Comparison of ENCODE assay signal across 10 cellular contexts in the genomic region with DNA sequence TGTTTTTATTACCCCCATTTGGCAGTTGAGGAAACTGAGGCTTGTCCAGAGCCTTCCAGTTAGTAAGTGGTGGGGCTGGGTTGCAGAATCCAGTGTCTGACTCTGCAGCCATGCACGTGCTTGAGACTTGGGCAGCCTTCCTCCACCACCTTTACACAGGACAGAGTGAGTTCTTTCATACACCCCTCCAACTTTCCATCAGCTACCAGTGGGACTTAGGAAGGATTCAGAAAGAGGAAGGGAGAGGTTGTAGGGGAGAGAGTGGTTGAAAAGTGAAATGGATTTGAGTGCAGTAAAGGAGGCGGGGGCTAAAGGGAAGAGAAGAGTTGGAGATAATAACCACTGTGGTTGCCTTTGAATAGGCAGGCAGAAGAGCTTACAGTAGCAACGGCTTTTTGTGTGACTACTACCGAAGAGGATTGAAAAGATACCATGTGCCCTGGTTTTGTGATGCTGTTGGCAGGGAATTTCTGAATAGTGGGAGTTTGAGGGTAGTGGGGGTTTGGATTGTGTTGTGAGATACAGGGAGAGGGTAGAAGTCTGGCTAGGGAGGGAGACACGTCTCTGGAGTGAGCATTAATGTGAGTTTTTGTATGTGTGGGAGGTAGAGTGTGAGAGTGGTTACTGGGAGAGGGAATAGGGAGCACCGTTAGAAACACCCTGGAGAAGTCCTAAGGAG. TPM values are rescaled to one million over a fixed set of nuclear protein-coding genes. Genes with fewer than 3 reads are reported as not detected.
DNase-seq lines count a peak whose midpoint lies in the region; ATAC-seq, FAIRE-seq and TF ChIP-seq lines count a peak whose summit lies in the region.
"Had no signal": no experiment of that assay in that cellular context is flagged by ENCODE, and none has a peak within 500 bp of the region (broad histone marks: within the 10 kb centered on the region; RNA-seq: fewer than 3 reads in every experiment).

No MANE protein-coding gene starts in this region.

- no peaks in the 10 kb centered on the region for H3K36me3 ChIP-seq in adipocyte (ENCODE audit: control insufficient read depth, insufficient read depth, low read length, severe bottlenecking)

- peak overlapping the region; percentile 96 for H3K9ac ChIP-seq in adipocyte (ENCODE audit: low read length)

- H3K9me3 Mint-ChIP-seq in activated T-helper 17 cell treated with anti-CD3 and anti-CD28 coated beads, Interleukin-2, amount 50 U/mL, for 72 hours = no peaks in the 10 kb centered on the region
- H3K9me3 Mint-ChIP-seq: activated naive CD8-positive, alpha-beta T cell treated with anti-CD3 and anti-CD28 coated beads, Interleukin-2, amount 10 ng/mL, durations not matched to agents 7 days and 5 days had no signal

- no peak for ATAC-seq in HG03469 (IDR thresholded peaks at IDR 0.05; ENCODE audit: unreplicated experiment)
- no peak for ATAC-seq in activated T-helper 17 cell treated with anti-CD3 and anti-CD28 coated beads, Interleukin-2, amount 50 U/mL, for 72 hours (replicated peaks)

- no peak for DNase-seq in AG09309 (ENCODE audit: low read depth)
- peak in 1 of 2 experiments; percentile 35 for DNase-seq in HL-60 (ENCODE audit: low read depth in 1 of 2, low spot score in 1 of 2)
- DNase-seq in adipocyte (ENCODE audit: low read depth) = no peak
- peak; percentile 37 for DNase-seq in medulla oblongata (ENCODE audit: extremely low spot score)
- no peak for DNase-seq in frontal cortex (ENCODE audit: low spot score in 2 of 2)
- no peak for DNase-seq in NCI-H2029 treated with DMSO at 0.1 percent for 48 hours (lab: John Stamatoyannopoulos, UW)
- DNase-seq: activated naive CD8-positive, alpha-beta T cell treated with anti-CD3 and anti-CD28 coated beads, Interleukin-2, amount 10 ng/mL, durations not matched to agents 7 days and 5 days; NCI-H1930 had no signal

- FAIRE-seq in frontal cortex (lab: Jason Lieb, UNC) = no peak

- H3K27ac Mint-ChIP-seq in activated T-helper 17 cell treated with anti-CD3 and anti-CD28 coated beads, Interleukin-2, amount 50 U/mL, for 72 hours = no peak overlapping the region
- H3K27ac Mint-ChIP-seq: activated naive CD8-positive, alpha-beta T cell treated with anti-CD3 and anti-CD28 coated beads, Interleukin-2, amount 10 ng/mL, durations not matched to agents 7 days and 5 days had no signal

- no peaks in the 10 kb centered on the region for H3K4me1 Mint-ChIP-seq in activated T-helper 17 cell treated with anti-CD3 and anti-CD28 coated beads, Interleukin-2, amount 50 U/mL, for 72 hours

- no peaks in the 10 kb centered on the region for H3K27me3 Mint-ChIP-seq in activated T-helper 17 cell treated with anti-CD3 and anti-CD28 coated beads, Interleukin-2, amount 50 U/mL, for 72 hours

- H3K36me3 Mint-ChIP-seq in activated T-helper 17 cell treated with anti-CD3 and anti-CD28 coated beads, Interleukin-2, amount 50 U/mL, for 72 hours (ENCODE audit: low read depth) = no peaks in the 10 kb centered on the region

- H3K27ac ChIP-seq in HL-60 (replicated peaks) = peak overlapping the region; percentile 83

- no peaks in the 10 kb centered on the region for H3K27me3 ChIP-seq in HL-60 (ENCODE audit: insufficient read depth, poor library complexity, severe bottlenecking)
- H3K27me3 ChIP-seq in adipocyte (replicated peaks; ENCODE audit: control insufficient read depth, insufficient read depth, low read length) = no peaks in the 10 kb centered on the region

- H3K4me1 ChIP-seq in adipocyte (ENCODE audit: control insufficient read depth, insufficient read depth, low read length) = peaks cover 51% of the 10 kb centered on the region

- no peak for TF ChIP-seq CTCF in AG09309 (IDR thresholded peaks at IDR 0.05; ENCODE audit: control insufficient read depth, insufficient read depth, low read depth, low read length, missing control alignments)
- no peak for TF ChIP-seq CTCF in HL-60 (IDR thresholded peaks at IDR 0.05; ENCODE audit: insufficient read depth, low read length)

- H3K4me3 ChIP-seq in AG09309 (ENCODE audit: control insufficient read depth, low read depth, low read length) (peak overlapping the region; percentile 94), HL-60 (replicated peaks; ENCODE audit: insufficient read depth, low read length) (peak overlapping the region; percentile 88), adipocyte (ENCODE audit: low read length) (peak overlapping the region; percentile 98)

- no peaks in the 10 kb centered on the region for H3K9me3 ChIP-seq in adipocyte (ENCODE audit: control insufficient read depth, low read length)

- no peak overlapping the region for H3K4me3 Mint-ChIP-seq in activated T-helper 17 cell treated with anti-CD3 and anti-CD28 coated beads, Interleukin-2, amount 50 U/mL, for 72 hours
- H3K4me3 Mint-ChIP-seq: activated naive CD8-positive, alpha-beta T cell treated with anti-CD3 and anti-CD28 coated beads, Interleukin-2, amount 10 ng/mL, durations not matched to agents 7 days and 5 days had no signal

RNA-seq across cellular contexts. Expression of gene UVRAG, which starts 1.7 kb away (rescaled TPM):
- total RNA-seq in frontal cortex = 35.9 TPM
- total RNA-seq in activated T-helper 17 cell treated with anti-CD3 and anti-CD28 coated beads, Interleukin-2, amount 50 U/mL, for 72 hours = 10 to 100 TPM; 14.1 to 20.1 TPM

RNA-seq across cellular contexts. Expression of gene DGAT2, which starts 48.1 kb away (rescaled TPM):
- total RNA-seq in frontal cortex = 4.1 TPM
- total RNA-seq in activated T-helper 17 cell treated with anti-CD3 and anti-CD28 coated beads, Interleukin-2, amount 50 U/mL, for 72 hours = 1 to 10 TPM; 2.4 to 2.8 TPM
